Comparison of ENCODE assay signal across 13 cellular contexts in the genomic region with DNA sequence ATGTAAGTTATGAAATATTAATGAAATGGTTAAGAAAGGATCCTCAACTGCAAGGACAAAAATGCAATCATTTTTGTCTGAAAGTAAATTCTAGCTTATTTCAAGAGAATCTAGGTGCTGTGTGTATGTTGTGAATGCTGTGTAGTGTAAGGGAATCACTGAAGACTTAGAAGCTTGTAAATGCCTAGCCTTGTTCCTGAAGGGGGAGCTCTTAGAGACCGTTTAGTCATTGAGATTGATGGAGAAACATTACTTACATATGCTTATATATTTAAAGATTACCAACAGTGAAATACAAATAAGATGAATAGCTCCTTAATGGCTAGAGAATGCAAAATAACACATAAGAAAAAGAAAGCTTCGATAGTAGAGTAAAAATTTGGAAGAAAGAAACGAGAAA.
DNase-seq lines count a peak whose midpoint lies in the region; ATAC-seq and TF ChIP-seq lines count a peak whose summit lies in the region.
"Had no signal": no experiment of that assay in that cellular context is flagged by ENCODE, and none has a peak within 500 bp of the region (broad histone marks: within the 10 kb centered on the region; RNA-seq: fewer than 3 reads in every experiment).

No MANE protein-coding gene starts in this region.

- H3K9me3 ChIP-seq in DND-41 (ENCODE audit: insufficient read depth, low read length, severe bottlenecking) (no peaks in the 10 kb centered on the region), Panc1 (ENCODE audit: control insufficient read depth, insufficient read depth, low read depth, low read length) (no peaks in the 10 kb centered on the region)
- H3K9me3 ChIP-seq in CD4-positive, alpha-beta T cell (ENCODE audit: control insufficient read depth, low read length): no peaks in the 10 kb centered on the region
- H3K9me3 ChIP-seq: adrenal gland had no signal

- no peaks in the 10 kb centered on the region for H3K79me2 ChIP-seq in DND-41 (ENCODE audit: insufficient read depth, low read length)

- no peaks in the 10 kb centered on the region for H3K36me3 ChIP-seq in DND-41 (ENCODE audit: insufficient read depth, low read length)
- no peaks in the 10 kb centered on the region for H3K36me3 ChIP-seq in Panc1 (ENCODE audit: control insufficient read depth, insufficient read depth, low read length)
- H3K36me3 ChIP-seq: adrenal gland had no signal

- BruUV-seq in Panc1 (replicated peaks; lab: Mats Ljungman, UMichigan): no TSS peak

- no peak for ATAC-seq in DND-41 (ENCODE audit: insufficient read depth, low read depth)
- no peak for ATAC-seq in Panc1
- no peak for ATAC-seq in GM21447 (IDR thresholded peaks at IDR 0.05; ENCODE audit: unreplicated experiment)
- ATAC-seq in CD4-positive, alpha-beta T cell (ENCODE audit: poor library complexity): no peak
- no peak for ATAC-seq in GM18511 (IDR thresholded peaks at IDR 0.05; ENCODE audit: unreplicated experiment)

- DNase-seq in DND-41 (no peak), Panc1 (ENCODE audit: low read depth, low spot score) (no peak), left kidney (ENCODE audit: low read depth, low spot score) (peak; percentile 36)
- no peak for DNase-seq in CD4-positive, alpha-beta T cell
- DNase-seq in stimulated activated CD4-positive, alpha-beta T cell treated with anti-CD3 and anti-CD28 coated beads, Interleukin-4, amount 100 ng/mL, for 24 hours: no peak
- DNase-seq: adrenal gland; MM.1S; posterior cingulate gyrus; stimulated activated CD4-positive, alpha-beta T cell treated with anti-CD3 and anti-CD28 coated beads, Interleukin-1b, Interleukin-23, amount 100 ng/mL, for 48 hours; stimulated activated naive CD4-positive, alpha-beta T cell had no signal

- H2AFZ ChIP-seq in DND-41 (ENCODE audit: low read depth, low read length): no peak overlapping the region

- no peak overlapping the region for H3K4me2 ChIP-seq in DND-41 (ENCODE audit: insufficient read depth, low read length)

- H3K27ac ChIP-seq in DND-41 (ENCODE audit: low read length) (no peak overlapping the region), Panc1 (ENCODE audit: low read length) (no peak overlapping the region)
- H3K27ac ChIP-seq in CD4-positive, alpha-beta T cell (ENCODE audit: low read depth, low read length): no peak overlapping the region
- H3K27ac ChIP-seq: adrenal gland had no signal

- H4K20me1 ChIP-seq in DND-41 (ENCODE audit: insufficient read depth, low read length): no peaks in the 10 kb centered on the region

- H3K4me3 ChIP-seq in DND-41 (ENCODE audit: low read depth in 1 of 2, low read length in 2 of 2): no peak overlapping the region
- no peak overlapping the region for H3K4me3 ChIP-seq in Panc1 (ENCODE audit: low read depth in 2 of 2, low read length in 2 of 2)
- H3K4me3 ChIP-seq: adrenal gland had no signal

- no peak overlapping the region for H3K27ac Mint-ChIP-seq in CD4-positive, alpha-beta T cell

- no peaks in the 10 kb centered on the region for H3K36me3 Mint-ChIP-seq in CD4-positive, alpha-beta T cell (ENCODE audit: low read depth)

- H3K4me1 ChIP-seq in DND-41 (ENCODE audit: insufficient read depth, low read length): no peaks in the 10 kb centered on the region
- no peaks in the 10 kb centered on the region for H3K4me1 ChIP-seq in Panc1 (ENCODE audit: control insufficient read depth, insufficient read depth, low read length)
- H3K4me1 ChIP-seq: adrenal gland had no signal

- in situ Hi-C loops in Panc1 (cut with HindIII; ENCODE audit: low pct_unique_long_range_greater_than_20kb, low sequenced_read_pairs): no loop called here

- H3K27me3 ChIP-seq in DND-41 (ENCODE audit: insufficient read depth, low read length, poor library complexity): no peaks in the 10 kb centered on the region
- H3K27me3 ChIP-seq in Panc1 (ENCODE audit: control insufficient read depth, insufficient read depth, low read length): no peaks in the 10 kb centered on the region
- no peaks in the 10 kb centered on the region for H3K27me3 ChIP-seq in CD4-positive, alpha-beta T cell (ENCODE audit: control insufficient read depth, insufficient read depth, low read length)
- H3K27me3 ChIP-seq: adrenal gland had no signal

- H3K4me3 Mint-ChIP-seq in CD4-positive, alpha-beta T cell: no peak overlapping the region

- no peaks in the 10 kb centered on the region for H3K4me1 Mint-ChIP-seq in CD4-positive, alpha-beta T cell (ENCODE audit: low read depth)

- CTCF ChIA-PET in Panc1 (lab: Charles Lee): no interaction called here
- CTCF ChIA-PET in CD4-positive, alpha-beta T cell (lab: Charles Lee): no interaction called here

- TF ChIP-seq CTCF in DND-41 (IDR thresholded peaks at IDR 0.05; ENCODE audit: borderline replicate concordance, extremely low read depth, low read length, poor library complexity, severe bottlenecking): peak; percentile 8
- peak; percentile 24; the same call in 1 of the 2 replicates for TF ChIP-seq CTCF in LNCAP (IDR thresholded peaks at IDR 0.05)
- peak; percentile 8; the same call in 1 of the 2 replicates for TF ChIP-seq CTCF in Panc1 (IDR thresholded peaks at IDR 0.05)
- TF ChIP-seq CTCF in CD4-positive, alpha-beta T cell (IDR thresholded peaks at IDR 0.05): no peak

- H3K9me3 Mint-ChIP-seq in CD4-positive, alpha-beta T cell: peaks cover 2% of the 10 kb centered on the region

- POLR2A ChIA-PET in Panc1 (lab: Charles Lee): no interaction called here
- POLR2A ChIA-PET in CD4-positive, alpha-beta T cell (lab: Charles Lee): interaction anchor here (1.6 kb wide), 1 partner anchor 17 kb away, joined by 3 read pairs; no protein-coding TSS in a partner anchor

- no peak overlapping the region for H3K9ac ChIP-seq in DND-41 (ENCODE audit: low read depth, low read length)

- intact Hi-C loops in Panc1 (cut with micrococcal nuclease; ENCODE audit: unreplicated experiment): no loop called here
- intact Hi-C loops in CD4-positive, alpha-beta T cell (cut with DNase I, micrococcal nuclease): no loop called here

- H3K27me3 Mint-ChIP-seq in CD4-positive, alpha-beta T cell: no peaks in the 10 kb centered on the region
